In genomic region chr9:124284237-124284831, GRCh38 we compare ENCODE assay signal across 2 cellular contexts.
TF ChIP-seq lines count a peak whose summit lies in the region.

No MANE protein-coding gene starts in this region.

TF ChIP-seq in IMR-90, 13 proteins besides CTCF, POLR2A, EP300 and RAD21 (continued from another document):
- no peak for TF ChIP-seq ELK1 (IDR thresholded peaks at IDR 0.05; ENCODE audit: borderline replicate concordance, low read depth, low read length)
- no peak for TF ChIP-seq CEBPB (IDR thresholded peaks at IDR 0.05; ENCODE audit: low read depth, low read length)
- no peak; the same call in 1 of the 2 replicates for TF ChIP-seq BHLHE40 (IDR thresholded peaks at IDR 0.05; ENCODE audit: low read depth, low read length)

TF ChIP-seq in HEK293T, 16 proteins besides CTCF, POLR2A, EP300 and RAD21 (continued from another document):
- no peak for TF ChIP-seq PKNOX1 (IDR thresholded peaks at IDR 0.05)
- TF ChIP-seq HDGF (IDR thresholded peaks at IDR 0.05; ENCODE audit: borderline replicate concordance), result no peak
- TF ChIP-seq BHLHE40 (IDR thresholded peaks at IDR 0.05; ENCODE audit: borderline replicate concordance), result no peak
TF ChIP-seq in HEK293T: peak in this region for 0.
